26 cellular contexts compared by ENCODE assay signal in genomic region chr16:49051626-49052025, GRCh38.
"Had no signal": no experiment of that assay in that cellular context is flagged by ENCODE, and none has a peak within 500 bp of the region (broad histone marks: within the 10 kb centered on the region; RNA-seq: fewer than 3 reads in every experiment).

No MANE protein-coding gene starts in this region.

- H3K27me3 ChIP-seq: adrenal gland, ascending aorta, breast epithelium, cardiac muscle cell, colonic mucosa had no signal

- H3K4me1 ChIP-seq: adrenal gland, ascending aorta, breast epithelium, colonic mucosa had no signal

- DNase-seq: activated CD4-positive, alpha-beta memory T cell treated with anti-CD3 and anti-CD28 coated beads for 36 hours; activated CD4-positive, alpha-beta T cell treated with anti-CD3 and anti-CD28 coated beads for 36 hours; activated CD4-positive, alpha-beta T cell treated with anti-CD3 and anti-CD28 coated beads, Interleukin-2, amount 10 ng/mL, durations not matched to agents 24 days and 14 days; activated CD4-positive, CD25-positive, alpha-beta regulatory T cell; activated CD4-positive, CD25-positive, alpha-beta regulatory T cell treated with anti-CD3 and anti-CD28 coated beads, Interleukin-2, amount 50 U/mL, for 72 hours; activated CD8-positive, alpha-beta memory T cell treated with anti-CD3 and anti-CD28 coated beads, Interleukin-2, amount 10 ng/mL, durations not matched to agents 7 days and 5 days; activated CD8-positive, alpha-beta memory T cell treated with anti-CD3 and anti-CD28 coated beads, Interleukin-2, amount 50 U/mL, for 4 hours; activated CD8-positive, alpha-beta T cell treated with anti-CD3 and anti-CD28 coated beads, Interleukin-2, amount 10 ng/mL, durations not matched to agents 7 days and 5 days; activated effector memory CD4-positive, alpha-beta T cell treated with anti-CD3 and anti-CD28 coated beads, Interleukin-2, amount 50 U/mL, for 16 hours; activated naive CD4-positive, alpha-beta T cell treated with anti-CD3 and anti-CD28 coated beads for 36 hours; activated naive CD8-positive, alpha-beta T cell treated with anti-CD3 and anti-CD28 coated beads for 36 hours; activated naive CD8-positive, alpha-beta T cell treated with anti-CD3 and anti-CD28 coated beads, Interleukin-2, amount 50 U/mL, for 24 hours; activated T-cell treated with anti-CD3 and anti-CD28 coated beads, Interleukin-2, amount 50 U/mL, for 1 hour; activated T-cell treated with anti-CD3 and anti-CD28 coated beads, Interleukin-2, amount 50 U/mL, for 48 hours; adrenal gland; amygdala; central memory CD4-positive, alpha-beta T cell; cerebellar nuclear complex; colonic mucosa; effector CD8-positive, alpha-beta T cell; foreskin fibroblast; T-helper 2 cell had no signal

- H3K36me3 ChIP-seq: adrenal gland, ascending aorta, breast epithelium, cardiac muscle cell, colonic mucosa had no signal

- H3K4me3 ChIP-seq: adrenal gland, ascending aorta, breast epithelium, cardiac muscle cell, colonic mucosa had no signal

- H3K9me3 ChIP-seq: adrenal gland, ascending aorta, breast epithelium, colonic mucosa had no signal

- H3K27ac ChIP-seq: adrenal gland, ascending aorta, breast epithelium, cardiac muscle cell, colonic mucosa, epithelial cell of prostate had no signal

- ATAC-seq: activated CD4-positive, alpha-beta T cell treated with anti-CD3 and anti-CD28 coated beads for 36 hours; activated CD8-positive, alpha-beta memory T cell treated with anti-CD3 and anti-CD28 coated beads, Interleukin-2, amount 10 ng/mL, durations not matched to agents 7 days and 5 days; activated CD8-positive, alpha-beta T cell treated with anti-CD3 and anti-CD28 coated beads, Interleukin-2, amount 10 ng/mL, durations not matched to agents 7 days and 5 days; activated naive CD8-positive, alpha-beta T cell treated with anti-CD3 and anti-CD28 coated beads, Interleukin-2, amount 50 U/mL, for 24 hours had no signal
